Comparison of ENCODE assay signal across 9 cellular contexts in genomic region chr11:69000831-69001245, GRCh38. TPM values are rescaled to one million over a fixed set of nuclear protein-coding genes. Genes with fewer than 3 reads are reported as not detected.
DNase-seq lines count a peak whose midpoint lies in the region; ATAC-seq, FAIRE-seq and TF ChIP-seq lines count a peak whose summit lies in the region.
"Had no signal": no experiment of that assay in that cellular context is flagged by ENCODE, and none has a peak within 500 bp of the region (broad histone marks: within the 10 kb centered on the region; RNA-seq: fewer than 3 reads in every experiment).

No MANE protein-coding gene starts in this region.

- H3K36me3 ChIP-seq in right atrium auricular region (peaks cover 13% of the 10 kb centered on the region), suprapubic skin (peaks cover 3% of the 10 kb centered on the region)

- H3K27me3 ChIP-seq in right atrium auricular region = no peaks in the 10 kb centered on the region
- no peaks in the 10 kb centered on the region for H3K27me3 ChIP-seq in suprapubic skin

- WGBS in suprapubic skin = 13% methylated on average over 8 of the region's 8 CpGs

- H3K4me1 ChIP-seq in right atrium auricular region = peaks cover 0 to 50% of the 10 kb centered on the region in 2 donors
- peaks cover 43% of the 10 kb centered on the region for H3K4me1 ChIP-seq in suprapubic skin

- CTCF ChIA-PET in GM10248 (lab: Yijun Ruan, JAX) = interaction anchor here (1.2 kb wide), 1 partner anchor 87 kb away, joined by 3 read pairs; no protein-coding TSS in a partner anchor

- H3K27ac ChIP-seq in right atrium auricular region = peak overlapping the region; percentile 63 to 69
- peak overlapping the region; percentile 73 for H3K27ac ChIP-seq in suprapubic skin

- TF ChIP-seq CTCF in right atrium auricular region (IDR thresholded peaks at IDR 0.05) (peak in 1 of 2 donors; percentile 53), suprapubic skin (IDR thresholded peaks at IDR 0.05) (peak; percentile 50 to 61), D721Med (IDR thresholded peaks at IDR 0.05; ENCODE audit: insufficient read depth, missing control alignments) (no peak), GM10248 (IDR thresholded peaks at IDR 0.05; ENCODE audit: control extremely low read depth, extremely low read depth, low read depth, missing control alignments) (no peak)

- ATAC-seq in HG02642 (IDR thresholded peaks at IDR 0.05; ENCODE audit: poor library complexity, unreplicated experiment) = no peak

- no peak for TF ChIP-seq EP300 in suprapubic skin (IDR thresholded peaks at IDR 0.05)

- FAIRE-seq in D721Med (lab: Jason Lieb, UNC) = no peak

- DNase-seq in HT1080 (ENCODE audit: low read depth) (peak; percentile 79), amniotic epithelial cell (ENCODE audit: low read depth) (peak; percentile 81), right atrium auricular region (ENCODE audit: low spot score) (peak; percentile 89), suprapubic skin (ENCODE audit: low spot score in 2 of 2) (peak; percentile 82 to 83), D721Med (ENCODE audit: insufficient read length, low spot score) (no peak), NCI-H510A (lab: John Stamatoyannopoulos, UW) (no peak), GM10248 (ENCODE audit: extremely low spot score) (no peak)
- DNase-seq: naive B cell had no signal

- no peak overlapping the region for H3K4me3 ChIP-seq in right atrium auricular region
- H3K4me3 ChIP-seq in suprapubic skin = no peak overlapping the region

- H3K9me3 ChIP-seq in right atrium auricular region = no peaks in the 10 kb centered on the region
- no peaks in the 10 kb centered on the region for H3K9me3 ChIP-seq in suprapubic skin

- POLR2A ChIA-PET in GM10248 (lab: Yijun Ruan, JAX) = no interaction called here

- no peak for TF ChIP-seq POLR2A in suprapubic skin (IDR thresholded peaks at IDR 0.05)

RNA-seq across cellular contexts. Expression of gene MRGPRF, which starts 12.2 kb away (rescaled TPM):
- 0.03 TPM in 1 of 2 replicates, not detected in the other for total RNA-seq in HT1080 (2014; rRNA removed; shearing (Covaris generic))
- polyA plus RNA-seq in HT1080 (2015; cell fraction: cytosol; rRNA removed) = not detected in 2 replicates
- polyA plus RNA-seq in HT1080 (2015; cell fraction: nucleus; rRNA removed) = not detected in 2 replicates
- 10 to 100 TPM; 10.8 to 17.6 TPM for total RNA-seq in right atrium auricular region
- total RNA-seq in suprapubic skin = 1 to 10 TPM; 2.0 to 9.8 (median 4.8) TPM

RNA-seq across cellular contexts. Expression of gene MRGPRD, which starts 20.1 kb away (rescaled TPM):
- total RNA-seq in HT1080 (2014; rRNA removed; shearing (Covaris generic)) = not detected in 2 replicates
- not detected in 2 replicates for polyA plus RNA-seq in HT1080 (2015; cell fraction: cytosol; rRNA removed)
- not detected in 2 replicates for polyA plus RNA-seq in HT1080 (2015; cell fraction: nucleus; rRNA removed)
- not detected for total RNA-seq in right atrium auricular region
- total RNA-seq in suprapubic skin = not detected

RNA-seq across cellular contexts. Expression of gene TPCN2, which starts 47.9 kb away (rescaled TPM):
- total RNA-seq in HT1080 (2014; rRNA removed; shearing (Covaris generic)) = 3.2 and 7.2 TPM in 2 replicates
- polyA plus RNA-seq in HT1080 (2015; cell fraction: cytosol; rRNA removed) = 5.0 and 6.2 TPM in 2 replicates
- 22.9 and 26.3 TPM in 2 replicates for polyA plus RNA-seq in HT1080 (2015; cell fraction: nucleus; rRNA removed)
- total RNA-seq in right atrium auricular region = 1 to 10 TPM; 4.2 to 5.3 TPM
- total RNA-seq in suprapubic skin = 10 to 100 TPM in 3 of 4 donors, 1 to 10 TPM in 1; 8.4 to 30.3 (median 24.4) TPM

Comparison
In these comparisons a context has a peak if more than half of its experiments do, and no peak if none do; other contexts are left out.
1. DNase-seq: peak in HT1080 (single experiment), amniotic epithelial cell (single experiment), right atrium auricular region (single experiment) and suprapubic skin (2 of 2); none in D721Med (single experiment), NCI-H510A (single experiment) and GM10248 (single experiment).
2. CTCF ChIP-seq: peak in suprapubic skin (2 of 2); none in D721Med (single experiment) and GM10248 (single experiment).